ENCODE assay signal across 4 cellular contexts in the genomic region with DNA sequence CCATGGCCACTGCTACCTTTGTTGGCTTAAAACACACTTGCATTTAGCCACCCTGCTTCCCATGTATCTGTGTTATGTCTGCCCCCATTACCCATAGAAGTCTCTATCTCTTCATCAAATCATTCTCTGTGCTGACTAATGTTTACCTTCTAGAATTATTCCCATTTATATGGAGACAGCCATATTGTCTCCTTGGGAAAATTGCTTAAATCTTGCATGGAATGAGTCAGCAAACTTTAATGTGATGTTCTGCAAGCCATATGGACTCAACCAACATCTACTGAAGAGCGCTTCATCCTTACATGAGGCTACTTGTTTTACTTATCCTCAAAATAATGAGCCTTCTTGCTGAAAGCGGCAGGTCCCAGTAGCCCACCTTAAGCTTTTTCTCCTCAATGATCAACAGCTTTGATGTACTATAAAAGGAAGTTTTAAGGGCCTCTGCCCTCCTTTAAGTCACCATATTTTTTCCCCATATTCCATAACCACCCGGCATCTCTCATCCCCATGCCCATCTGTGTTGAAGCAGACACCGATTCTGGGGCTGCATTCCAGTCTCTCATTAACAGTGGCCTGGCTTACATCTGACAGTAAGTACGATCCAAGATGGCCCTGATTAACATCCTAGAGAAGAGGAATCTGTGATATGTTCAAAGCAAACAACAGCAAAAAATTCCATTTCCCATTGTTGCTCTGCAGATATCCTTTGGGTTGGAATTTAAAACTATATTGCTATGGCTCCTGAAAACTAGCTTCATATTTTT.
TF ChIP-seq lines count a peak whose summit lies in the region.

No MANE protein-coding gene starts in this region.

TF ChIP-seq in SK-N-SH treated with all-trans-retinoic acid at 6 μM for 48 hours, 23 proteins besides CTCF, POLR2A, EP300 and RAD21:
- TF ChIP-seq CSDC2 (CRISPR knock-in tag; IDR thresholded peaks at IDR 0.05) = no peak
- peak; percentile 60 for TF ChIP-seq ISL1 (CRISPR knock-in tag; IDR thresholded peaks at IDR 0.05)
- no peak for TF ChIP-seq TOX (CRISPR knock-in tag; IDR thresholded peaks at IDR 0.05; ENCODE audit: borderline replicate concordance)

TF ChIP-seq in SK-N-SH, 30 proteins besides CTCF, POLR2A, EP300 and RAD21:
- TF ChIP-seq, protein P1, sequence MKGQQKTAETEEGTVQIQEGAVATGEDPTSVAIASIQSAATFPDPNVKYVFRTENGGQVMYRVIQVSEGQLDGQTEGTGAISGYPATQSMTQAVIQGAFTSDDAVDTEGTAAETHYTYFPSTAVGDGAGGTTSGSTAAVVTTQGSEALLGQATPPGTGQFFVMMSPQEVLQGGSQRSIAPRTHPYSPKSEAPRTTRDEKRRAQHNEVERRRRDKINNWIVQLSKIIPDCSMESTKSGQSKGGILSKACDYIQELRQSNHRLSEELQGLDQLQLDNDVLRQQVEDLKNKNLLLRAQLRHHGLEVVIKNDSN (IDR thresholded peaks at IDR 0.05; ENCODE audit: borderline replicate concordance, low read depth) = no peak
- TF ChIP-seq RXRA (IDR thresholded peaks at IDR 0.05; ENCODE audit: borderline replicate concordance, low read depth) (no peak), RFX5 (IDR thresholded peaks at IDR 0.05; ENCODE audit: low read length) (no peak), ELF1 (IDR thresholded peaks at IDR 0.05) (no peak), FOSL2 (IDR thresholded peaks at IDR 0.05; ENCODE audit: borderline replicate concordance, low read depth) (no peak)

TF ChIP-seq in IMR-90, 13 proteins besides CTCF, POLR2A, EP300 and RAD21:
- TF ChIP-seq SMC3 (IDR thresholded peaks at IDR 0.05; ENCODE audit: low read depth, low read length) = no peak
- no peak for TF ChIP-seq CEBPB (IDR thresholded peaks at IDR 0.05; ENCODE audit: low read depth, low read length)
- TF ChIP-seq NFE2L2 (IDR thresholded peaks at IDR 0.05; ENCODE audit: low read depth, low read length) = peak; percentile 33; the same call in 1 of the 2 replicates

TF ChIP-seq in K562, 482 proteins besides CTCF, POLR2A, EP300 and RAD21:
- TF ChIP-seq C11orf30 (IDR thresholded peaks at IDR 0.05; ENCODE audit: low read depth) = peak; percentile 54
- TF ChIP-seq ZNF316 (IDR thresholded peaks at IDR 0.05) = peak; percentile 62; the same call in 1 of the 2 replicates
- TF ChIP-seq MAFF (IDR thresholded peaks at IDR 0.05; ENCODE audit: low read length) = peak; percentile 29; the same call in 1 of the 2 replicates
- TF ChIP-seq MAFG (tag; conservative IDR thresholded peaks at IDR 0.05) = peak; percentile 75
- no peak for TF ChIP-seq PCBP1 (IDR thresholded peaks at IDR 0.05; ENCODE audit: low read depth, low read length, poor library complexity, severe bottlenecking)
- peak; percentile 44; the same call in 1 of the 2 replicates for TF ChIP-seq NFE2L1 (tag; IDR thresholded peaks at IDR 0.05; ENCODE audit: borderline replicate concordance, low read depth)
- TF ChIP-seq, protein P2, sequence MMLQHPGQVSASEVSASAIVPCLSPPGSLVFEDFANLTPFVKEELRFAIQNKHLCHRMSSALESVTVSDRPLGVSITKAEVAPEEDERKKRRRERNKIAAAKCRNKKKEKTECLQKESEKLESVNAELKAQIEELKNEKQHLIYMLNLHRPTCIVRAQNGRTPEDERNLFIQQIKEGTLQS (IDR thresholded peaks at IDR 0.05) = no peak
- TF ChIP-seq, protein P2 (CRISPR knock-in tag; conservative IDR thresholded peaks at IDR 0.05) = no peak
- peak; percentile 75 for TF ChIP-seq NFE2 (IDR thresholded peaks at IDR 0.05; ENCODE audit: low read depth)
TF ChIP-seq in K562: peak in this region for 6.
